ENCODE assay signal across 1 cellular context in the genomic region with DNA sequence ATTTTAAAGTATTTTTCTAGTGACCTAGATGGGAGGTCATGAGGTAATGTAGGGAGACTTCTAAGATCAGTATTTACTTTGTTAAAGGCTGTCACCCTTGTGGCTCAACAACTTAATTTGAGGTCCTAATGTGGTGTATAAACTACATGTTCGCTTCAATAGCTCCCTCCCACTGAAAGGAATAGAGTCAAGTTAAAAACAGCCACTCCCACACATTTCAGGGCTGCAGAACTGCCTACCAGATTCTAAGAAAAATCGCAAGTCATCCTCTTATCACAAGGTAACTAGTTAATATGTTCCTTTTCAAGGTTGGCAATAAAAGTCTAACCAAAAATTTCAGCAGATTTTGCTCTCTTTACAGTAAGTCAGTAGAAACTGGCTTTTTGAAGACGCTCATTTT.
A peak's percentile ranks its signal among the peaks of the same experiment; 100 is the strongest.
TF ChIP-seq lines count a peak whose summit lies in the region.

No MANE protein-coding gene starts in this region.

TF ChIP-seq in K562, 482 proteins besides CTCF, POLR2A, EP300 and RAD21 (continues in another document):
- TF ChIP-seq ZNF766 (CRISPR knock-in tag; conservative IDR thresholded peaks at IDR 0.05) (no peak), SMC3 (conservative IDR thresholded peaks at IDR 0.05; ENCODE audit: insufficient read depth, low read depth, low read length) (no peak), ZC3H8 (IDR thresholded peaks at IDR 0.05) (no peak), HDAC8 (tag; IDR thresholded peaks at IDR 0.05) (no peak), RB1 (IDR thresholded peaks at IDR 0.05; ENCODE audit: low read depth) (no peak), NFE2L1 (tag; IDR thresholded peaks at IDR 0.05; ENCODE audit: borderline replicate concordance, low read depth) (peak; percentile 68), KDM1A (IDR thresholded peaks at IDR 0.05) (no peak), ZNF143 (CRISPR knock-in tag; IDR thresholded peaks at IDR 0.05) (no peak), PML (IDR thresholded peaks at IDR 0.05; ENCODE audit: low read length) (no peak), CBFB (CRISPR knock-in tag; IDR thresholded peaks at IDR 0.05) (no peak), ZFX (CRISPR knock-in tag; IDR thresholded peaks at IDR 0.05) (no peak), ZNF175 (CRISPR knock-in tag; IDR thresholded peaks at IDR 0.05; ENCODE audit: low read depth) (no peak), HNRNPK (IDR thresholded peaks at IDR 0.05; ENCODE audit: low read depth, low read length, poor library complexity, severe bottlenecking) (no peak), ZNF3 (CRISPR knock-in tag; IDR thresholded peaks at IDR 0.05) (no peak)
- TF ChIP-seq, protein P1, sequence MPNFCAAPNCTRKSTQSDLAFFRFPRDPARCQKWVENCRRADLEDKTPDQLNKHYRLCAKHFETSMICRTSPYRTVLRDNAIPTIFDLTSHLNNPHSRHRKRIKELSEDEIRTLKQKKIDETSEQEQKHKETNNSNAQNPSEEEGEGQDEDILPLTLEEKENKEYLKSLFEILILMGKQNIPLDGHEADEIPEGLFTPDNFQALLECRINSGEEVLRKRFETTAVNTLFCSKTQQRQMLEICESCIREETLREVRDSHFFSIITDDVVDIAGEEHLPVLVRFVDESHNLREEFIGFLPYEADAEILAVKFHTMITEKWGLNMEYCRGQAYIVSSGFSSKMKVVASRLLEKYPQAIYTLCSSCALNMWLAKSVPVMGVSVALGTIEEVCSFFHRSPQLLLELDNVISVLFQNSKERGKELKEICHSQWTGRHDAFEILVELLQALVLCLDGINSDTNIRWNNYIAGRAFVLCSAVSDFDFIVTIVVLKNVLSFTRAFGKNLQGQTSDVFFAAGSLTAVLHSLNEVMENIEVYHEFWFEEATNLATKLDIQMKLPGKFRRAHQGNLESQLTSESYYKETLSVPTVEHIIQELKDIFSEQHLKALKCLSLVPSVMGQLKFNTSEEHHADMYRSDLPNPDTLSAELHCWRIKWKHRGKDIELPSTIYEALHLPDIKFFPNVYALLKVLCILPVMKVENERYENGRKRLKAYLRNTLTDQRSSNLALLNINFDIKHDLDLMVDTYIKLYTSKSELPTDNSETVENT (CRISPR knock-in tag; IDR thresholded peaks at IDR 0.05), result no peak
- TF ChIP-seq, protein P2, sequence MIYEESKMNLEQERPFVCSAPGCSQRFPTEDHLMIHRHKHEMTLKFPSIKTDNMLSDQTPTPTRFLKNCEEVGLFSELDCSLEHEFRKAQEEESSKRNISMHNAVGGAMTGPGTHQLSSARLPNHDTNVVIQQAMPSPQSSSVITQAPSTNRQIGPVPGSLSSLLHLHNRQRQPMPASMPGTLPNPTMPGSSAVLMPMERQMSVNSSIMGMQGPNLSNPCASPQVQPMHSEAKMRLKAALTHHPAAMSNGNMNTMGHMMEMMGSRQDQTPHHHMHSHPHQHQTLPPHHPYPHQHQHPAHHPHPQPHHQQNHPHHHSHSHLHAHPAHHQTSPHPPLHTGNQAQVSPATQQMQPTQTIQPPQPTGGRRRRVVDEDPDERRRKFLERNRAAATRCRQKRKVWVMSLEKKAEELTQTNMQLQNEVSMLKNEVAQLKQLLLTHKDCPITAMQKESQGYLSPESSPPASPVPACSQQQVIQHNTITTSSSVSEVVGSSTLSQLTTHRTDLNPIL (CRISPR knock-in tag; IDR thresholded peaks at IDR 0.05), result no peak
- TF ChIP-seq, protein P3, sequence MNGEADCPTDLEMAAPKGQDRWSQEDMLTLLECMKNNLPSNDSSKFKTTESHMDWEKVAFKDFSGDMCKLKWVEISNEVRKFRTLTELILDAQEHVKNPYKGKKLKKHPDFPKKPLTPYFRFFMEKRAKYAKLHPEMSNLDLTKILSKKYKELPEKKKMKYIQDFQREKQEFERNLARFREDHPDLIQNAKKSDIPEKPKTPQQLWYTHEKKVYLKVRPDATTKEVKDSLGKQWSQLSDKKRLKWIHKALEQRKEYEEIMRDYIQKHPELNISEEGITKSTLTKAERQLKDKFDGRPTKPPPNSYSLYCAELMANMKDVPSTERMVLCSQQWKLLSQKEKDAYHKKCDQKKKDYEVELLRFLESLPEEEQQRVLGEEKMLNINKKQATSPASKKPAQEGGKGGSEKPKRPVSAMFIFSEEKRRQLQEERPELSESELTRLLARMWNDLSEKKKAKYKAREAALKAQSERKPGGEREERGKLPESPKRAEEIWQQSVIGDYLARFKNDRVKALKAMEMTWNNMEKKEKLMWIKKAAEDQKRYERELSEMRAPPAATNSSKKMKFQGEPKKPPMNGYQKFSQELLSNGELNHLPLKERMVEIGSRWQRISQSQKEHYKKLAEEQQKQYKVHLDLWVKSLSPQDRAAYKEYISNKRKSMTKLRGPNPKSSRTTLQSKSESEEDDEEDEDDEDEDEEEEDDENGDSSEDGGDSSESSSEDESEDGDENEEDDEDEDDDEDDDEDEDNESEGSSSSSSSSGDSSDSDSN (IDR thresholded peaks at IDR 0.05; ENCODE audit: borderline replicate concordance in 1 of 2, low read depth in 2 of 2, low read length in 2 of 2), result no peak
- TF ChIP-seq, protein P4, sequence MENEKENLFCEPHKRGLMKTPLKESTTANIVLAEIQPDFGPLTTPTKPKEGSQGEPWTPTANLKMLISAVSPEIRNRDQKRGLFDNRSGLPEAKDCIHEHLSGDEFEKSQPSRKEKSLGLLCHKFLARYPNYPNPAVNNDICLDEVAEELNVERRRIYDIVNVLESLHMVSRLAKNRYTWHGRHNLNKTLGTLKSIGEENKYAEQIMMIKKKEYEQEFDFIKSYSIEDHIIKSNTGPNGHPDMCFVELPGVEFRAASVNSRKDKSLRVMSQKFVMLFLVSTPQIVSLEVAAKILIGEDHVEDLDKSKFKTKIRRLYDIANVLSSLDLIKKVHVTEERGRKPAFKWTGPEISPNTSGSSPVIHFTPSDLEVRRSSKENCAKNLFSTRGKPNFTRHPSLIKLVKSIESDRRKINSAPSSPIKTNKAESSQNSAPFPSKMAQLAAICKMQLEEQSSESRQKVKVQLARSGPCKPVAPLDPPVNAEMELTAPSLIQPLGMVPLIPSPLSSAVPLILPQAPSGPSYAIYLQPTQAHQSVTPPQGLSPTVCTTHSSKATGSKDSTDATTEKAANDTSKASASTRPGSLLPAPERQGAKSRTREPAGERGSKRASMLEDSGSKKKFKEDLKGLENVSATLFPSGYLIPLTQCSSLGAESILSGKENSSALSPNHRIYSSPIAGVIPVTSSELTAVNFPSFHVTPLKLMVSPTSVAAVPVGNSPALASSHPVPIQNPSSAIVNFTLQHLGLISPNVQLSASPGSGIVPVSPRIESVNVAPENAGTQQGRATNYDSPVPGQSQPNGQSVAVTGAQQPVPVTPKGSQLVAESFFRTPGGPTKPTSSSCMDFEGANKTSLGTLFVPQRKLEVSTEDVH (IDR thresholded peaks at IDR 0.05; ENCODE audit: low read depth, partially characterized antibody), result no peak
- TF ChIP-seq, protein P5, sequence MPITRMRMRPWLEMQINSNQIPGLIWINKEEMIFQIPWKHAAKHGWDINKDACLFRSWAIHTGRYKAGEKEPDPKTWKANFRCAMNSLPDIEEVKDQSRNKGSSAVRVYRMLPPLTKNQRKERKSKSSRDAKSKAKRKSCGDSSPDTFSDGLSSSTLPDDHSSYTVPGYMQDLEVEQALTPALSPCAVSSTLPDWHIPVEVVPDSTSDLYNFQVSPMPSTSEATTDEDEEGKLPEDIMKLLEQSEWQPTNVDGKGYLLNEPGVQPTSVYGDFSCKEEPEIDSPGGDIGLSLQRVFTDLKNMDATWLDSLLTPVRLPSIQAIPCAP (CRISPR knock-in tag; IDR thresholded peaks at IDR 0.05; ENCODE audit: borderline replicate concordance), result no peak
- TF ChIP-seq, protein P6, sequence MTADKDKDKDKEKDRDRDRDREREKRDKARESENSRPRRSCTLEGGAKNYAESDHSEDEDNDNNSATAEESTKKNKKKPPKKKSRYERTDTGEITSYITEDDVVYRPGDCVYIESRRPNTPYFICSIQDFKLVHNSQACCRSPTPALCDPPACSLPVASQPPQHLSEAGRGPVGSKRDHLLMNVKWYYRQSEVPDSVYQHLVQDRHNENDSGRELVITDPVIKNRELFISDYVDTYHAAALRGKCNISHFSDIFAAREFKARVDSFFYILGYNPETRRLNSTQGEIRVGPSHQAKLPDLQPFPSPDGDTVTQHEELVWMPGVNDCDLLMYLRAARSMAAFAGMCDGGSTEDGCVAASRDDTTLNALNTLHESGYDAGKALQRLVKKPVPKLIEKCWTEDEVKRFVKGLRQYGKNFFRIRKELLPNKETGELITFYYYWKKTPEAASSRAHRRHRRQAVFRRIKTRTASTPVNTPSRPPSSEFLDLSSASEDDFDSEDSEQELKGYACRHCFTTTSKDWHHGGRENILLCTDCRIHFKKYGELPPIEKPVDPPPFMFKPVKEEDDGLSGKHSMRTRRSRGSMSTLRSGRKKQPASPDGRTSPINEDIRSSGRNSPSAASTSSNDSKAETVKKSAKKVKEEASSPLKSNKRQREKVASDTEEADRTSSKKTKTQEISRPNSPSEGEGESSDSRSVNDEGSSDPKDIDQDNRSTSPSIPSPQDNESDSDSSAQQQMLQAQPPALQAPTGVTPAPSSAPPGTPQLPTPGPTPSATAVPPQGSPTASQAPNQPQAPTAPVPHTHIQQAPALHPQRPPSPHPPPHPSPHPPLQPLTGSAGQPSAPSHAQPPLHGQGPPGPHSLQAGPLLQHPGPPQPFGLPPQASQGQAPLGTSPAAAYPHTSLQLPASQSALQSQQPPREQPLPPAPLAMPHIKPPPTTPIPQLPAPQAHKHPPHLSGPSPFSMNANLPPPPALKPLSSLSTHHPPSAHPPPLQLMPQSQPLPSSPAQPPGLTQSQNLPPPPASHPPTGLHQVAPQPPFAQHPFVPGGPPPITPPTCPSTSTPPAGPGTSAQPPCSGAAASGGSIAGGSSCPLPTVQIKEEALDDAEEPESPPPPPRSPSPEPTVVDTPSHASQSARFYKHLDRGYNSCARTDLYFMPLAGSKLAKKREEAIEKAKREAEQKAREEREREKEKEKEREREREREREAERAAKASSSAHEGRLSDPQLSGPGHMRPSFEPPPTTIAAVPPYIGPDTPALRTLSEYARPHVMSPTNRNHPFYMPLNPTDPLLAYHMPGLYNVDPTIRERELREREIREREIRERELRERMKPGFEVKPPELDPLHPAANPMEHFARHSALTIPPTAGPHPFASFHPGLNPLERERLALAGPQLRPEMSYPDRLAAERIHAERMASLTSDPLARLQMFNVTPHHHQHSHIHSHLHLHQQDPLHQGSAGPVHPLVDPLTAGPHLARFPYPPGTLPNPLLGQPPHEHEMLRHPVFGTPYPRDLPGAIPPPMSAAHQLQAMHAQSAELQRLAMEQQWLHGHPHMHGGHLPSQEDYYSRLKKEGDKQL (CRISPR knock-in tag; IDR thresholded peaks at IDR 0.05; ENCODE audit: borderline replicate concordance), result no peak
- TF ChIP-seq, protein P7, sequence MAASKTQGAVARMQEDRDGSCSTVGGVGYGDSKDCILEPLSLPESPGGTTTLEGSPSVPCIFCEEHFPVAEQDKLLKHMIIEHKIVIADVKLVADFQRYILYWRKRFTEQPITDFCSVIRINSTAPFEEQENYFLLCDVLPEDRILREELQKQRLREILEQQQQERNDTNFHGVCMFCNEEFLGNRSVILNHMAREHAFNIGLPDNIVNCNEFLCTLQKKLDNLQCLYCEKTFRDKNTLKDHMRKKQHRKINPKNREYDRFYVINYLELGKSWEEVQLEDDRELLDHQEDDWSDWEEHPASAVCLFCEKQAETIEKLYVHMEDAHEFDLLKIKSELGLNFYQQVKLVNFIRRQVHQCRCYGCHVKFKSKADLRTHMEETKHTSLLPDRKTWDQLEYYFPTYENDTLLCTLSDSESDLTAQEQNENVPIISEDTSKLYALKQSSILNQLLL (CRISPR knock-in tag; IDR thresholded peaks at IDR 0.05; ENCODE audit: borderline replicate concordance), result no peak
- TF ChIP-seq, protein P8, sequence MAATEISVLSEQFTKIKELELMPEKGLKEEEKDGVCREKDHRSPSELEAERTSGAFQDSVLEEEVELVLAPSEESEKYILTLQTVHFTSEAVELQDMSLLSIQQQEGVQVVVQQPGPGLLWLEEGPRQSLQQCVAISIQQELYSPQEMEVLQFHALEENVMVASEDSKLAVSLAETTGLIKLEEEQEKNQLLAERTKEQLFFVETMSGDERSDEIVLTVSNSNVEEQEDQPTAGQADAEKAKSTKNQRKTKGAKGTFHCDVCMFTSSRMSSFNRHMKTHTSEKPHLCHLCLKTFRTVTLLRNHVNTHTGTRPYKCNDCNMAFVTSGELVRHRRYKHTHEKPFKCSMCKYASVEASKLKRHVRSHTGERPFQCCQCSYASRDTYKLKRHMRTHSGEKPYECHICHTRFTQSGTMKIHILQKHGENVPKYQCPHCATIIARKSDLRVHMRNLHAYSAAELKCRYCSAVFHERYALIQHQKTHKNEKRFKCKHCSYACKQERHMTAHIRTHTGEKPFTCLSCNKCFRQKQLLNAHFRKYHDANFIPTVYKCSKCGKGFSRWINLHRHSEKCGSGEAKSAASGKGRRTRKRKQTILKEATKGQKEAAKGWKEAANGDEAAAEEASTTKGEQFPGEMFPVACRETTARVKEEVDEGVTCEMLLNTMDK (IDR thresholded peaks at IDR 0.05; ENCODE audit: borderline replicate concordance, insufficient read depth, low read depth, low read length, poor library complexity, severe bottlenecking), result no peak
- TF ChIP-seq, protein P9, sequence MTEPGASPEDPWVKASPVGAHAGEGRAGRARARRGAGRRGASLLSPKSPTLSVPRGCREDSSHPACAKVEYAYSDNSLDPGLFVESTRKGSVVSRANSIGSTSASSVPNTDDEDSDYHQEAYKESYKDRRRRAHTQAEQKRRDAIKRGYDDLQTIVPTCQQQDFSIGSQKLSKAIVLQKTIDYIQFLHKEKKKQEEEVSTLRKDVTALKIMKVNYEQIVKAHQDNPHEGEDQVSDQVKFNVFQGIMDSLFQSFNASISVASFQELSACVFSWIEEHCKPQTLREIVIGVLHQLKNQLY (CRISPR knock-in tag; conservative IDR thresholded peaks at IDR 0.05), result no peak
- TF ChIP-seq, protein P10, sequence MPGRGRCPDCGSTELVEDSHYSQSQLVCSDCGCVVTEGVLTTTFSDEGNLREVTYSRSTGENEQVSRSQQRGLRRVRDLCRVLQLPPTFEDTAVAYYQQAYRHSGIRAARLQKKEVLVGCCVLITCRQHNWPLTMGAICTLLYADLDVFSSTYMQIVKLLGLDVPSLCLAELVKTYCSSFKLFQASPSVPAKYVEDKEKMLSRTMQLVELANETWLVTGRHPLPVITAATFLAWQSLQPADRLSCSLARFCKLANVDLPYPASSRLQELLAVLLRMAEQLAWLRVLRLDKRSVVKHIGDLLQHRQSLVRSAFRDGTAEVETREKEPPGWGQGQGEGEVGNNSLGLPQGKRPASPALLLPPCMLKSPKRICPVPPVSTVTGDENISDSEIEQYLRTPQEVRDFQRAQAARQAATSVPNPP (IDR thresholded peaks at IDR 0.05; ENCODE audit: borderline replicate concordance, insufficient read depth, insufficient read length), result no peak
